1 cellular context compared by ENCODE assay signal in the genomic region with DNA sequence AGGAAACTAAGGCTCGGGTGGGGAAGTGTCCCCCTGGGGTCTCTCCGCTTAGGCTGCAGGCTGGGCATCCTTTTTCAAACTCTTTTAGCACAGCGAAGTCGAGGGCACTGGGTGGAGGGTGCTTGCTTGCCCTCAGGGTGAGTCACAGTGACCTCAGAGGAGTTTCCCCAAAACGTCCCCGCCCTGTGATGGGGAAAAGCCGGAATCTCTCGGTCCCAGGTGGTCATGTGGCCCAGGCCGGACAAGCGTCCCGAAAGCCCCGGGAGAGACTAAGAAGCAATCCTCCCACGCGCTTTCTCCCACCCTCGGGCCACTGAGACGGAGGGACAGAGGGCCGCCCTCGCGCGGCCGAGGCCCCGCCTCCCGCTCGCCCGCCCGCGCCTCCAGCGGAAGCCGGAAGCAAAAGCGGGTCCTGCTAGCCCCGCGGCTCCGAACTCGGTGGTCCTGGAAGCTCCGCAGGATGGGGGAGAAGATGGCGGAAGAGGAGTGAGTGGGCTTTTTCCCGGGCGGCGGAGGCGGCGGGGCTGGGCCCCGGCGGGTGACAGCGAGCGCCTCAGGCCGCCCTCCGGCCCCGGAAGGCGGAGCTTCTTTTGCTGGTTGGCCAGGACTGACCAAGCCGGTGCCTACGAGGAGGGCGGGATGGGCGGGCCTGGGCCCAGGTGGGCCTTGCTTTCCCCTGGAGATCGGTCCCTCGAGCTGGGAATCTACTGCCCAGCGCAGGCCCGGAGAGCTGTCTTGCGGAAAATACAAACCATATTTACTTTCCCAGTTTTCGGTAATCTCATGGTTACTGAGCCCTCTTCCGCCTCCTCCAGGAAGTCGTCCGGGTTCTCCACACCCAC.
TF ChIP-seq lines count a peak whose summit lies in the region.

SLC9A8 (plus strand) TSS at position 366 of the 842 bp plus-strand sequence; CDS start at position 461, 95 bp downstream.

TF ChIP-seq in Ishikawa, 13 proteins besides CTCF, POLR2A, EP300 and RAD21 (continued from another document):
- TF ChIP-seq, protein P1, sequence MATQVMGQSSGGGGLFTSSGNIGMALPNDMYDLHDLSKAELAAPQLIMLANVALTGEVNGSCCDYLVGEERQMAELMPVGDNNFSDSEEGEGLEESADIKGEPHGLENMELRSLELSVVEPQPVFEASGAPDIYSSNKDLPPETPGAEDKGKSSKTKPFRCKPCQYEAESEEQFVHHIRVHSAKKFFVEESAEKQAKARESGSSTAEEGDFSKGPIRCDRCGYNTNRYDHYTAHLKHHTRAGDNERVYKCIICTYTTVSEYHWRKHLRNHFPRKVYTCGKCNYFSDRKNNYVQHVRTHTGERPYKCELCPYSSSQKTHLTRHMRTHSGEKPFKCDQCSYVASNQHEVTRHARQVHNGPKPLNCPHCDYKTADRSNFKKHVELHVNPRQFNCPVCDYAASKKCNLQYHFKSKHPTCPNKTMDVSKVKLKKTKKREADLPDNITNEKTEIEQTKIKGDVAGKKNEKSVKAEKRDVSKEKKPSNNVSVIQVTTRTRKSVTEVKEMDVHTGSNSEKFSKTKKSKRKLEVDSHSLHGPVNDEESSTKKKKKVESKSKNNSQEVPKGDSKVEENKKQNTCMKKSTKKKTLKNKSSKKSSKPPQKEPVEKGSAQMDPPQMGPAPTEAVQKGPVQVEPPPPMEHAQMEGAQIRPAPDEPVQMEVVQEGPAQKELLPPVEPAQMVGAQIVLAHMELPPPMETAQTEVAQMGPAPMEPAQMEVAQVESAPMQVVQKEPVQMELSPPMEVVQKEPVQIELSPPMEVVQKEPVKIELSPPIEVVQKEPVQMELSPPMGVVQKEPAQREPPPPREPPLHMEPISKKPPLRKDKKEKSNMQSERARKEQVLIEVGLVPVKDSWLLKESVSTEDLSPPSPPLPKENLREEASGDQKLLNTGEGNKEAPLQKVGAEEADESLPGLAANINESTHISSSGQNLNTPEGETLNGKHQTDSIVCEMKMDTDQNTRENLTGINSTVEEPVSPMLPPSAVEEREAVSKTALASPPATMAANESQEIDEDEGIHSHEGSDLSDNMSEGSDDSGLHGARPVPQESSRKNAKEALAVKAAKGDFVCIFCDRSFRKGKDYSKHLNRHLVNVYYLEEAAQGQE (IDR thresholded peaks at IDR 0.05; ENCODE audit: low read depth), result no peak
- TF ChIP-seq ZBTB7A (IDR thresholded peaks at IDR 0.05; ENCODE audit: low read depth), result no peak
TF ChIP-seq in Ishikawa: peak in this region for 5.
